ENCODE assay signal across 24 cellular contexts in the genomic region with DNA sequence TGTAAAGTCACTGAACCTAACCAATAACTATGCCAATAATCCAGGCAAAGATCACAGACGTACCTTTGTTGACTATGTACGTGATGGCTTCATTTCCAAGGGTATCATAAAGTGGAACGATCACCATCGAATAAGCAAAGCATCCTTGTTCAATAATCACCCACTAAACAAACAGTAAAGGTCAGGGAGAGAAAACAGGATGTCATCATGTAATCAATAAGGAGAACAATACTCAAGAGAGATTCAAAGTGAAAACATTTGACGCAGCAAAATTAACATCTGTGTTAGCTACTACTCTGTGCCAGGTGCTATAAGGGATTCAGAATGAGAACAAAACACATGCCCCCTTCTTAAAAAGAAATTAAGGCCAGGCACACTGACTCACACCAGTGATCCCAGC. TPM values are rescaled to one million over a fixed set of nuclear protein-coding genes. Genes with fewer than 3 reads are reported as not detected.
A peak's percentile ranks its signal among the peaks of the same experiment; 100 is the strongest.
DNase-seq lines count a peak whose midpoint lies in the region; ATAC-seq, FAIRE-seq and TF ChIP-seq lines count a peak whose summit lies in the region.
"Had no signal": no experiment of that assay in that cellular context is flagged by ENCODE, and none has a peak within 500 bp of the region (broad histone marks: within the 10 kb centered on the region; RNA-seq: fewer than 3 reads in every experiment).

No MANE protein-coding gene starts in this region.

- no peak overlapping the region for H3K4me3 Mint-ChIP-seq in T-helper 1 cell treated with Interleukin-12 subunit alpha and Interleukin-12 subunit beta and Interleukin-4 antibody, amounts not matched to agents 30 μg/mL and 1 μg/mL, for 36 hours
- no peak overlapping the region for H3K4me3 Mint-ChIP-seq in activated CD8-positive, alpha-beta T cell treated with anti-CD3 and anti-CD28 coated beads, Interleukin-2, amount 10 ng/mL, durations not matched to agents 7 days and 5 days
- H3K4me3 Mint-ChIP-seq: CD4-positive, CD25-positive, alpha-beta regulatory T cell had no signal

- H3K36me3 Mint-ChIP-seq in T-helper 1 cell treated with Interleukin-12 subunit alpha and Interleukin-12 subunit beta and Interleukin-4 antibody, amounts not matched to agents 30 μg/mL and 1 μg/mL, for 36 hours (ENCODE audit: low read depth): peaks cover 21% of the 10 kb centered on the region
- peaks cover 5% of the 10 kb centered on the region for H3K36me3 Mint-ChIP-seq in activated CD8-positive, alpha-beta T cell treated with anti-CD3 and anti-CD28 coated beads, Interleukin-2, amount 10 ng/mL, durations not matched to agents 7 days and 5 days (ENCODE audit: low read depth)

- H3K4ac ChIP-seq in H1 (replicated peaks; ENCODE audit: insufficient read length, low read depth, low read length): no peak overlapping the region

- no peak overlapping the region for H3K23ac ChIP-seq in H1 (ENCODE audit: insufficient read length)

- peaks cover 4% of the 10 kb centered on the region for H3K4me1 Mint-ChIP-seq in T-helper 1 cell treated with Interleukin-12 subunit alpha and Interleukin-12 subunit beta and Interleukin-4 antibody, amounts not matched to agents 30 μg/mL and 1 μg/mL, for 36 hours (ENCODE audit: low read depth)
- H3K4me1 Mint-ChIP-seq in activated CD8-positive, alpha-beta T cell treated with anti-CD3 and anti-CD28 coated beads, Interleukin-2, amount 10 ng/mL, durations not matched to agents 7 days and 5 days (ENCODE audit: low read depth): no peaks in the 10 kb centered on the region
- H3K4me1 Mint-ChIP-seq: CD4-positive, CD25-positive, alpha-beta regulatory T cell had no signal

- H2AFZ ChIP-seq in H1 (ENCODE audit: low read length): no peak overlapping the region

- WGBS in H1 (ENCODE audit: extremely low coverage in 1 of 2, insufficient coverage in 1 of 2, insufficient read length in 1 of 2, insufficient replicate concordance in 2 of 2, low coverage in 1 of 2, low lambda C conversion rate in 2 of 2, missing lambda C conversion rate in 1 of 2), 2 experiments: 88% methylated on average over 5 of the region's 5 CpGs; no CpG with 5 or more reads in 1 of the 2 experiments

- no peak overlapping the region for H3K18ac ChIP-seq in H1 (ENCODE audit: extremely low read depth, low read length)

- no peak overlapping the region for H3K56ac ChIP-seq in H1 (replicated peaks; ENCODE audit: insufficient read length, low read depth, low read length)

- H2BK15ac ChIP-seq in H1 (ENCODE audit: low read length): no peak overlapping the region

- H3K4me2 ChIP-seq in H1 (ENCODE audit: insufficient read depth in 1 of 2, low read depth in 2 of 2, low read length in 2 of 2): no peak overlapping the region
- H3K4me2 ChIP-seq: BLaER1 had no signal

- FAIRE-seq in H1 (lab: Jason Lieb, UNC): no peak
- FAIRE-seq: A204.1, GM18507 had no signal

- no peak overlapping the region for H2BK120ac ChIP-seq in H1 (replicated peaks; ENCODE audit: low read depth, low read length)

- H3K4me1 ChIP-seq in H1 (replicated peaks in 1 of 4; ENCODE audit: control insufficient read depth in 3 of 4, insufficient read depth in 4 of 4, low read length in 3 of 4): no peaks in the 10 kb centered on the region
- peaks cover 11 to 14% of the 10 kb centered on the region in 2 experiments for H3K4me1 ChIP-seq in neutrophil (ENCODE audit: control insufficient read depth in 1 of 2, insufficient read depth in 1 of 2, low read depth in 1 of 2, low read length in 1 of 2)
- H3K4me1 ChIP-seq: SJSA1 had no signal

- POLR2A ChIA-PET in H1 (lab: Charles Lee; ENCODE audit: partially characterized antibody): no interaction called here
- POLR2A ChIA-PET in activated CD8-positive, alpha-beta T cell treated with anti-CD3 and anti-CD28 coated beads, Interleukin-2, amount 10 ng/mL, durations not matched to agents 7 days and 5 days (lab: Charles Lee): no interaction called here

- H3K23me2 ChIP-seq in H1 (ENCODE audit: low read depth, low read length): 0 out of 2 replicates have a peak, but pooled peaks cover 2% of the 10 kb centered on the region

- H2BK12ac ChIP-seq in H1 (ENCODE audit: low read depth, low read length): no peak overlapping the region

- H3K9me3 ChIP-seq in H1 (ENCODE audit: insufficient read depth in 2 of 2, low read depth in 1 of 2, low read length in 1 of 2) (0 out of 4 replicates have a peak, but pooled peaks cover 0 to 6% of the 10 kb centered on the region in 2 experiments), neutrophil (peaks cover 1% of the 10 kb centered on the region)
- H3K9me3 ChIP-seq: SJSA1 had no signal

- H3K9me3 Mint-ChIP-seq in T-helper 1 cell treated with Interleukin-12 subunit alpha and Interleukin-12 subunit beta and Interleukin-4 antibody, amounts not matched to agents 30 μg/mL and 1 μg/mL, for 36 hours: peaks cover 3% of the 10 kb centered on the region
- H3K9me3 Mint-ChIP-seq in activated CD8-positive, alpha-beta T cell treated with anti-CD3 and anti-CD28 coated beads, Interleukin-2, amount 10 ng/mL, durations not matched to agents 7 days and 5 days (ENCODE audit: insufficient read depth): no peaks in the 10 kb centered on the region
- H3K9me3 Mint-ChIP-seq: CD4-positive, CD25-positive, alpha-beta regulatory T cell had no signal

- CTCF ChIA-PET in H1 (lab: Charles Lee; ENCODE audit: partially characterized antibody): no interaction called here
- CTCF ChIA-PET in activated CD8-positive, alpha-beta T cell treated with anti-CD3 and anti-CD28 coated beads, Interleukin-2, amount 10 ng/mL, durations not matched to agents 7 days and 5 days (lab: Charles Lee): no interaction called here

- no peak overlapping the region for H3K27ac ChIP-seq in H1 (ENCODE audit: low read depth, low read length)
- peak overlapping the region; percentile 28 for H3K27ac ChIP-seq in neutrophil
- H3K27ac ChIP-seq: BLaER1, SJSA1 had no signal

- H3K4me3 ChIP-seq in H1 (ENCODE audit: extremely low read depth in 1 of 4, insufficient read depth in 2 of 4, low read depth in 3 of 4, low read length in 4 of 4): no peak overlapping the region
- H3K4me3 ChIP-seq in neutrophil (ENCODE audit: low read depth in 1 of 2, low read length in 1 of 2): no peak overlapping the region
- H3K4me3 ChIP-seq: BLaER1, SJSA1 had no signal

- peak overlapping the region; percentile 12; the same call in 1 of the 2 replicates for H4K8ac ChIP-seq in H1 (ENCODE audit: extremely low read depth, insufficient read depth, low read length)

- H3K27me3 Mint-ChIP-seq in T-helper 1 cell treated with Interleukin-12 subunit alpha and Interleukin-12 subunit beta and Interleukin-4 antibody, amounts not matched to agents 30 μg/mL and 1 μg/mL, for 36 hours (ENCODE audit: low read depth): no peaks in the 10 kb centered on the region
- H3K27me3 Mint-ChIP-seq in activated CD8-positive, alpha-beta T cell treated with anti-CD3 and anti-CD28 coated beads, Interleukin-2, amount 10 ng/mL, durations not matched to agents 7 days and 5 days (ENCODE audit: low read depth): no peaks in the 10 kb centered on the region
- H3K27me3 Mint-ChIP-seq: CD4-positive, CD25-positive, alpha-beta regulatory T cell had no signal

- no peak for TF ChIP-seq CTCF in H1 (IDR thresholded peaks at IDR 0.05; ENCODE audit: control extremely low read depth in 1 of 3, insufficient read depth in 1 of 3, low read depth in 1 of 3, low read length in 3 of 3)
- no peak for TF ChIP-seq CTCF in neutrophil (IDR thresholded peaks at IDR 0.05)

- no peaks in the 10 kb centered on the region for H3K79me2 ChIP-seq in H1 (ENCODE audit: control insufficient read depth in 1 of 2, insufficient read depth in 2 of 2, low read length in 2 of 2)

- H3K27ac Mint-ChIP-seq in T-helper 1 cell treated with Interleukin-12 subunit alpha and Interleukin-12 subunit beta and Interleukin-4 antibody, amounts not matched to agents 30 μg/mL and 1 μg/mL, for 36 hours: peak overlapping the region; percentile 19
- H3K27ac Mint-ChIP-seq in activated CD8-positive, alpha-beta T cell treated with anti-CD3 and anti-CD28 coated beads, Interleukin-2, amount 10 ng/mL, durations not matched to agents 7 days and 5 days: no peak overlapping the region

- TF ChIP-seq EP300 in H1 (IDR thresholded peaks at IDR 0.05; ENCODE audit: borderline replicate concordance in 1 of 2, low read depth in 2 of 2, low read length in 2 of 2): no peak

- TF ChIP-seq RAD21 in H1 (IDR thresholded peaks at IDR 0.05 in 1 of 2, conservative IDR thresholded peaks at IDR 0.05 in 1 of 2; ENCODE audit: low read depth in 2 of 2, low read length in 2 of 2): no peak

- no peak for ATAC-seq in activated CD8-positive, alpha-beta T cell treated with anti-CD3 and anti-CD28 coated beads, Interleukin-2, amount 10 ng/mL, durations not matched to agents 7 days and 5 days

- H4K5ac ChIP-seq in H1 (ENCODE audit: insufficient read length, low read depth, low read length): no peak overlapping the region

- DNase-seq in T-helper 1 cell (no peak), H1 (ENCODE audit: low read depth in 1 of 2, low spot score in 2 of 2) (no peak), NCI-H446 treated with DMSO at 0.1 percent for 48 hours (lab: John Stamatoyannopoulos, UW) (no peak), SK-N-DZ (ENCODE audit: low spot score) (no peak)
- DNase-seq in activated CD8-positive, alpha-beta T cell treated with anti-CD3 and anti-CD28 coated beads, Interleukin-2, amount 10 ng/mL, durations not matched to agents 7 days and 5 days: no peak
- DNase-seq: CD4-positive, CD25-positive, alpha-beta regulatory T cell; GOT3; HCEC 1CT; Karpas-422; NCI-H1092 treated with DMSO at 0.1 percent for 48 hours; NCI-H1436; NCI-H187; NCI-H2081 treated with DMSO at 0.1 percent for 48 hours; NCI-H2171; NCI-H226; NCI-H510A treated with DMSO at 0.1 percent for 48 hours; NCI-H774; RPMI8226 had no signal

- TF ChIP-seq POLR2A in H1 (IDR thresholded peaks at IDR 0.05; ENCODE audit: control extremely low read depth in 1 of 2, low read depth in 2 of 2, low read length in 2 of 2): no peak

- no peak overlapping the region for H2BK5ac ChIP-seq in H1 (ENCODE audit: low read depth, low read length)

- H3K27me3 ChIP-seq in H1 (replicated peaks in 1 of 4; ENCODE audit: control insufficient read depth in 3 of 4, extremely low read depth in 1 of 4, insufficient read depth in 3 of 4, low read length in 3 of 4): no peaks in the 10 kb centered on the region
- no peaks in the 10 kb centered on the region for H3K27me3 ChIP-seq in neutrophil
- H3K27me3 ChIP-seq: BLaER1, SJSA1 had no signal

- H3K36me3 ChIP-seq in H1 (ENCODE audit: control insufficient read depth in 2 of 4, insufficient read depth in 4 of 4, low read length in 3 of 4) (no peaks in the 10 kb centered on the region; a peak in 1 of 8 replicates), neutrophil (peaks cover 99% of the 10 kb centered on the region)
- H3K36me3 ChIP-seq: BLaER1 had no signal

- no peak overlapping the region for H3K14ac ChIP-seq in H1 (ENCODE audit: insufficient read length)

- no peak overlapping the region for H3K9ac ChIP-seq in H1 (replicated peaks in 1 of 4; ENCODE audit: extremely low read depth in 1 of 4, low read depth in 3 of 4, low read length in 3 of 4)
- H3K9ac ChIP-seq: BLaER1 had no signal

- no peak overlapping the region for H4K91ac ChIP-seq in H1 (replicated peaks; ENCODE audit: insufficient read length, low read length)

- H2AK5ac ChIP-seq in H1 (ENCODE audit: low read depth, low read length): no peak overlapping the region

- no peak overlapping the region for H2BK20ac ChIP-seq in H1 (ENCODE audit: low read length)

- H4K20me1 ChIP-seq in H1 (replicated peaks in 1 of 2; ENCODE audit: control insufficient read depth in 1 of 2, insufficient read depth in 2 of 2, low read length in 2 of 2): no peaks in the 10 kb centered on the region
- H4K20me1 ChIP-seq: BLaER1 had no signal

- no peaks in the 10 kb centered on the region for H3K79me1 ChIP-seq in H1 (ENCODE audit: low read depth, low read length)

RNA-seq across cellular contexts. Expression of gene CENPU, which starts 42.9 kb away (rescaled TPM):
- 122 and 124 TPM in 2 replicates for total RNA-seq in H1 (2021; fragmentation: NEBNext Ultra II Directional; extraction: Animal tissue kit (Norgen Biotek cat#: 25700))
- polyA plus RNA-seq in H1 (2011; rRNA removed): 17.1 and 32.1 TPM in 2 replicates
- 61.9 TPM for polyA plus RNA-seq in H1 (2011; cell fraction: cytosol; rRNA removed)
- polyA plus RNA-seq in H1 (2011; cell fraction: nucleus; rRNA removed): 15.2 TPM
- 62.2 to 125 TPM (median 71.0 TPM) in 4 replicates for polyA plus RNA-seq in H1 (2012, experiment 1 of 2)
- 7.8 TPM for polyA plus RNA-seq in H1 (2012, experiment 2 of 2)
- polyA plus RNA-seq in H1 (2013, experiment 1 of 2): 86.0 TPM
- 83.5 TPM for polyA plus RNA-seq in H1 (2013, experiment 2 of 2)
- 20.0 and 33.6 TPM in 2 replicates for polyA minus RNA-seq in H1 (2011; rRNA and poly(A)+ RNA removed)
- 25.9 TPM for polyA minus RNA-seq in H1 (2011; cell fraction: cytosol; rRNA and poly(A)+ RNA removed)
- 44.5 TPM for polyA minus RNA-seq in H1 (2011; cell fraction: nucleus; rRNA and poly(A)+ RNA removed)
- total RNA-seq in activated CD8-positive, alpha-beta T cell treated with anti-CD3 and anti-CD28 coated beads, Interleukin-2, amount 10 ng/mL, durations not matched to agents 7 days and 5 days: 10 to 100 TPM; 58.7 to 59.1 TPM
- polyA plus RNA-seq in SK-N-DZ (2014; cell fraction: cytosol; rRNA removed): 114 and 125 TPM in 2 replicates
- polyA plus RNA-seq in SK-N-DZ (2014; cell fraction: nucleus; rRNA removed): 149 and 172 TPM in 2 replicates

RNA-seq across cellular contexts. Expression of gene ACSL1, which starts 48.9 kb away (rescaled TPM):
- total RNA-seq in H1 (2021; fragmentation: NEBNext Ultra II Directional; extraction: Animal tissue kit (Norgen Biotek cat#: 25700)): 6.3 and 8.7 TPM in 2 replicates
- polyA plus RNA-seq in H1 (2011; rRNA removed): 2.3 and 3.0 TPM in 2 replicates
- polyA plus RNA-seq in H1 (2011; cell fraction: cytosol; rRNA removed): 3.6 TPM
- polyA plus RNA-seq in H1 (2011; cell fraction: nucleus; rRNA removed): 3.4 TPM
- polyA plus RNA-seq in H1 (2012, experiment 1 of 2): 3.4 to 5.8 TPM (median 4.4 TPM) in 4 replicates
- 0.39 TPM for polyA plus RNA-seq in H1 (2012, experiment 2 of 2)
- 6.4 TPM for polyA plus RNA-seq in H1 (2013, experiment 1 of 2)
- 7.1 TPM for polyA plus RNA-seq in H1 (2013, experiment 2 of 2)
- polyA minus RNA-seq in H1 (2011; rRNA and poly(A)+ RNA removed): 8.1 and 8.9 TPM in 2 replicates
- 8.4 TPM for polyA minus RNA-seq in H1 (2011; cell fraction: cytosol; rRNA and poly(A)+ RNA removed)
- polyA minus RNA-seq in H1 (2011; cell fraction: nucleus; rRNA and poly(A)+ RNA removed): 3.7 TPM
- total RNA-seq in activated CD8-positive, alpha-beta T cell treated with anti-CD3 and anti-CD28 coated beads, Interleukin-2, amount 10 ng/mL, durations not matched to agents 7 days and 5 days: 1 to 10 TPM; 7.5 to 8.7 TPM
- 20.3 and 47.6 TPM in 2 replicates for polyA plus RNA-seq in SK-N-DZ (2014; cell fraction: cytosol; rRNA removed)
- polyA plus RNA-seq in SK-N-DZ (2014; cell fraction: nucleus; rRNA removed): 14.4 and 17.7 TPM in 2 replicates
